ENCODE assay signal across 8 cellular contexts in genomic region chr16:68310441-68311315, GRCh38. TPM values are rescaled to one million over a fixed set of nuclear protein-coding genes. Genes with fewer than 3 reads are reported as not detected.
DNase-seq lines count a peak whose midpoint lies in the region; ATAC-seq and TF ChIP-seq lines count a peak whose summit lies in the region.

Gene PRMT7 (plus strand): TSS chr16:68311019. CDS start chr16:68315980, 4,961 bp downstream.
Gene SLC7A6OS (minus strand): TSS chr16:68310946. CDS start chr16:68310926, 20 bp downstream.

- H4K20me1 ChIP-seq in Loucy (ENCODE audit: insufficient read depth, low read length, poor library complexity, severe bottlenecking) = peaks cover 21% of the 10 kb centered on the region

- H3K4me2 ChIP-seq in Loucy (ENCODE audit: low read depth, low read length, poor library complexity, severe bottlenecking) = peak within 1 kb of the TSS; percentile 97

- H3K9me3 ChIP-seq in Loucy (ENCODE audit: insufficient read depth, low read depth, low read length) (no peaks in the 10 kb centered on the region), RWPE2 (ENCODE audit: severe bottlenecking) (no peaks in the 10 kb centered on the region)

- no peaks in the 10 kb centered on the region for H3K9me3 Mint-ChIP-seq in activated T-helper 2 cell treated with anti-CD3 and anti-CD28 coated beads, Interferon-gamma antibody, Interleukin-2, Interleukin-4, amounts not matched to agents 10 μg/mL and 5 μg/mL and 100 μg/mL, durations not matched to agents 14 hours and 24 hours and 36 hours
- H3K9me3 Mint-ChIP-seq in natural killer cell = no peaks in the 10 kb centered on the region

- ATAC-seq in RWPE2 (ENCODE audit: low read depth) (peak; percentile 99), natural killer cell (peak; percentile 96 to 100 (median 96))

- peak within 1 kb of the TSS; percentile 91 for H3K4me3 Mint-ChIP-seq in activated T-helper 2 cell treated with anti-CD3 and anti-CD28 coated beads, Interferon-gamma antibody, Interleukin-2, Interleukin-4, amounts not matched to agents 10 μg/mL and 5 μg/mL and 100 μg/mL, durations not matched to agents 14 hours and 24 hours and 36 hours (ENCODE audit: low read depth)
- peak within 1 kb of the TSS; percentile 96 for H3K4me3 Mint-ChIP-seq in natural killer cell

- H3K4me3 ChIP-seq in H7 (ENCODE audit: insufficient read depth, low read depth, low read length) (peak within 1 kb of the TSS; percentile 97), Loucy (ENCODE audit: low read length, poor library complexity, severe bottlenecking) (peak within 1 kb of the TSS; percentile 98), RWPE2 (ENCODE audit: severe bottlenecking) (peak within 1 kb of the TSS; percentile 66)

- H3K27me3 Mint-ChIP-seq in activated T-helper 2 cell treated with anti-CD3 and anti-CD28 coated beads, Interferon-gamma antibody, Interleukin-2, Interleukin-4, amounts not matched to agents 10 μg/mL and 5 μg/mL and 100 μg/mL, durations not matched to agents 14 hours and 24 hours and 36 hours (ENCODE audit: low read depth) = no peaks in the 10 kb centered on the region
- no peaks in the 10 kb centered on the region for H3K27me3 Mint-ChIP-seq in natural killer cell (ENCODE audit: low read depth in 2 of 2)

- H3K27me3 ChIP-seq in H7 (ENCODE audit: control insufficient read depth, insufficient read depth, low read length) (no peaks in the 10 kb centered on the region), Loucy (ENCODE audit: insufficient read depth, low read length, poor library complexity, severe bottlenecking) (no peaks in the 10 kb centered on the region), RWPE2 (ENCODE audit: insufficient read depth, poor library complexity, severe bottlenecking) (no peaks in the 10 kb centered on the region)

- H3K27ac ChIP-seq in RWPE2 (ENCODE audit: poor library complexity, severe bottlenecking) = peak within 1 kb of the TSS; percentile 45

- intact Hi-C loops in activated T-helper 2 cell treated with anti-CD3 and anti-CD28 coated beads, Interferon-gamma antibody, Interleukin-2, Interleukin-4, amounts not matched to agents 10 μg/mL and 5 μg/mL and 100 μg/mL, durations not matched to agents 14 hours and 24 hours and 36 hours (cut with micrococcal nuclease) = loop anchor here (1.0 to 10.0 kb wide), 4 partner anchors 9 to 226 kb away; partner anchors contain the start of genes NFATC3 and SLC7A6
- intact Hi-C loops in natural killer cell (cut with micrococcal nuclease) = loop anchor here (1.0 to 10.0 kb wide), 4 partner anchors 26 to 746 kb away; partner anchors contain the start of genes CTCF, NFATC3 and SLC7A6

- peaks cover 36% of the 10 kb centered on the region for H3K36me3 Mint-ChIP-seq in activated T-helper 2 cell treated with anti-CD3 and anti-CD28 coated beads, Interferon-gamma antibody, Interleukin-2, Interleukin-4, amounts not matched to agents 10 μg/mL and 5 μg/mL and 100 μg/mL, durations not matched to agents 14 hours and 24 hours and 36 hours (ENCODE audit: low read depth)
- no peaks in the 10 kb centered on the region for H3K36me3 Mint-ChIP-seq in natural killer cell

- no peaks in the 10 kb centered on the region for H3K9me2 ChIP-seq in Loucy (replicated peaks; ENCODE audit: low read depth, low read length)

- peak within 1 kb of the TSS; percentile 75 for H2AFZ ChIP-seq in Loucy (ENCODE audit: low read length)

- H3F3A ChIP-seq in Loucy (ENCODE audit: low read depth) = no peaks in the 10 kb centered on the region

- peaks cover 26% of the 10 kb centered on the region for H3K4me1 Mint-ChIP-seq in activated T-helper 2 cell treated with anti-CD3 and anti-CD28 coated beads, Interferon-gamma antibody, Interleukin-2, Interleukin-4, amounts not matched to agents 10 μg/mL and 5 μg/mL and 100 μg/mL, durations not matched to agents 14 hours and 24 hours and 36 hours (ENCODE audit: low read depth)
- peaks cover 30 to 39% of the 10 kb centered on the region in 2 donors for H3K4me1 Mint-ChIP-seq in natural killer cell

- peak within 1 kb of the TSS; percentile 87 for H3K27ac Mint-ChIP-seq in activated T-helper 2 cell treated with anti-CD3 and anti-CD28 coated beads, Interferon-gamma antibody, Interleukin-2, Interleukin-4, amounts not matched to agents 10 μg/mL and 5 μg/mL and 100 μg/mL, durations not matched to agents 14 hours and 24 hours and 36 hours
- peak within 1 kb of the TSS; percentile 93 to 96 for H3K27ac Mint-ChIP-seq in natural killer cell

- H3K4me1 ChIP-seq in Loucy (ENCODE audit: insufficient read depth, low read length, poor library complexity, severe bottlenecking) (peaks cover 27% of the 10 kb centered on the region), RWPE2 (ENCODE audit: insufficient read depth, poor library complexity, severe bottlenecking) (peaks cover 3% of the 10 kb centered on the region)

- TF ChIP-seq CTCF in Loucy (conservative IDR thresholded peaks at IDR 0.05; ENCODE audit: low read length) = no peak
- TF ChIP-seq CTCF in RWPE2 (IDR thresholded peaks at IDR 0.05; ENCODE audit: poor library complexity, severe bottlenecking) = no peak
- TF ChIP-seq CTCF in natural killer cell (IDR thresholded peaks at IDR 0.05) = no peak

- H3K36me3 ChIP-seq in H7 (replicated peaks; ENCODE audit: control insufficient read depth, insufficient read depth, low read length) = peaks cover 2% of the 10 kb centered on the region; the same call in 1 of the 2 replicates
- peaks cover 6% of the 10 kb centered on the region; the same call in 1 of the 2 replicates for H3K36me3 ChIP-seq in Loucy (ENCODE audit: insufficient read depth, low read length)
- H3K36me3 ChIP-seq in RWPE2 (ENCODE audit: low read depth) = peaks cover 67% of the 10 kb centered on the region

- peak within 1 kb of the TSS; percentile 83 for H3K9ac ChIP-seq in Loucy (ENCODE audit: low read depth, low read length, poor library complexity, severe bottlenecking)

- peaks cover 90% of the 10 kb centered on the region for H3K79me2 ChIP-seq in Loucy (ENCODE audit: insufficient read depth, low read length)

- peak; percentile 95 for DNase-seq in ELR (ENCODE audit: low read depth)
- DNase-seq in H7 = peak; percentile 97
- DNase-seq in RWPE2 (ENCODE audit: low spot score) = peak; percentile 93
- DNase-seq in activated T-helper 2 cell treated with anti-CD3 and anti-CD28 coated beads, Interferon-gamma antibody, Interleukin-2, Interleukin-4, amounts not matched to agents 10 μg/mL and 5 μg/mL and 100 μg/mL, durations not matched to agents 14 hours and 24 hours and 36 hours (ENCODE audit: low spot score) = peak; percentile 93
- peak; percentile 77 for DNase-seq in fibroblast of peridontal ligament (ENCODE audit: extremely low read depth)
- DNase-seq in natural killer cell = peak; percentile 88
- peak; percentile 93 for DNase-seq in stimulated activated naive CD4-positive, alpha-beta T cell treated with Interleukin-2 at 50 U/mL for 16 hours (lab: John Stamatoyannopoulos, UW)

RNA-seq across cellular contexts. Expression of gene PRMT7, which starts in this region (rescaled TPM):
- total RNA-seq in H7 (2014; rRNA removed; shearing (Covaris generic)) = 34.6 and 56.5 TPM in 2 replicates
- total RNA-seq in activated T-helper 2 cell treated with anti-CD3 and anti-CD28 coated beads, Interferon-gamma antibody, Interleukin-2, Interleukin-4, amounts not matched to agents 10 μg/mL and 5 μg/mL and 100 μg/mL, durations not matched to agents 14 hours and 24 hours and 36 hours = 80.5 and 90.7 TPM in 2 replicates
- total RNA-seq in natural killer cell = 10 to 100 TPM; 60.7 to 84.7 (median 68.2) TPM

RNA-seq across cellular contexts. Expression of gene SLC7A6OS, which starts in this region (rescaled TPM):
- total RNA-seq in H7 (2014; rRNA removed; shearing (Covaris generic)) = 15.8 and 20.7 TPM in 2 replicates
- total RNA-seq in activated T-helper 2 cell treated with anti-CD3 and anti-CD28 coated beads, Interferon-gamma antibody, Interleukin-2, Interleukin-4, amounts not matched to agents 10 μg/mL and 5 μg/mL and 100 μg/mL, durations not matched to agents 14 hours and 24 hours and 36 hours = 24.7 and 26.7 TPM in 2 replicates
- total RNA-seq in natural killer cell = 10 to 100 TPM; 46.3 to 57.3 (median 56.1) TPM

Comparison
In these comparisons a context has a peak if more than half of its experiments do, and no peak if none do; other contexts are left out.
1. Peak in every context shown above with its lines: DNase-seq, ATAC-seq, H3K4me3 ChIP-seq and H3K27ac ChIP-seq.